8 cellular contexts compared by ENCODE assay signal in the genomic region with DNA sequence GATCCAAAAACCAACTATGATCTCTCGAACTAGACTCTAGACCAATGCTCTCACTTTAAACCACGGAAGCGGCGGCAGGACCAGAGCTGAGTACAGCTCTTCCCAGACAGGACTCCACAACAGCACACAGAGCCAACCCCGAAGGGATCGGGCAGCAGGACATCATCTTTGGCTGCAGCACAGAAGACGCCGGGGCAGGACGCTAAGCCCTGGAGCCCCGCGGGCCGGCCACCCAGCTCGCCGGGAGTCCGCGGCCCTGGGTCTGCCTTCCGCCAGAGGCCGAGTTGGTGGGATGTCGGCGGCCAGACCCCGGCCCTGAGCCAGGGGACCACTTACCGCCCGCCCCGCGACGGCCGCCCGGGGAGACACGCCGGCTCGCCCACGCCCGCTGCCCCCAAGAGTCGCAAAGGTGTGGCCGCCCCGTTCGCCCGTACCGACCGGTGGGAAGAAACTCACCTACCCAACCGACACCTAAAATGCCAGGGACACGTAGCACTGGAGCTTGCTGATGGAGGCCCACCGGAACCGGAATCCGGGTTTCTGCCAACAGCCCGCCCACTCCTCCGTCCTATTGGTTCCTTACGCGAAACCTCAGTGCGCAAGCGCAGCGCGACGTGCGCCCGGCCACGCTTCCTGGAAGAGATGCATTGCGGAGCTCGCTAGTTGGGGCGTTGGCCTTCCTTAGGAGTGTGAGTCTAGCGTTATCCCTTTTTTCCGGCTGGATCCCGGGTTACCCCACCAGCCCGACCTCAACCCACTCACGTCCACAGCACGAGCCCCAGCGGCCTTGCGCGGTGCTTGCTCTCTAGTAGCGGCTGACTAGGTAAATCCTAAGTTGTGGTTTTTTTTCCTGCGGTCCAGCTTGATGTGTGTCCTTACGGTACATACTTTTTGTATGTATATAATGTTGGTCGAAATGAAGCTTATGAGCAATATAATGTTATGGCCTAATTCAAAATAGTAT. TPM values are rescaled to one million over a fixed set of nuclear protein-coding genes. Genes with fewer than 3 reads are reported as not detected.
DNase-seq lines count a peak whose midpoint lies in the region; ATAC-seq and TF ChIP-seq lines count a peak whose summit lies in the region.

Gene SEC61G, minus strand, starts transcription at position 510 of the 964 bp plus-strand sequence. CDS start 1,623 bp downstream, outside the sequence.

- POLR2A ChIA-PET in CD8-positive, alpha-beta T cell (lab: Charles Lee) = interaction anchor here (0.5 to 2.2 kb wide), 5 partner anchors 14 to 1306 kb away, joined by 3 to 13 read pairs (median 5); partner anchors contain the start of gene LANCL2

- ATAC-seq in CD8-positive, alpha-beta T cell = peak; percentile 97
- ATAC-seq in GM19467 (IDR thresholded peaks at IDR 0.05; ENCODE audit: unreplicated experiment) (peak; percentile 97), lower lobe of right lung (peak; percentile 98 to 99)

- no peaks in the 10 kb centered on the region for H3K9me3 Mint-ChIP-seq in CD8-positive, alpha-beta T cell

- H3K4me3 ChIP-seq in CD8-positive, alpha-beta T cell (ENCODE audit: low read depth, low read length) = peak within 1 kb of the TSS; percentile 78
- H3K4me3 ChIP-seq in lower lobe of right lung = peak within 1 kb of the TSS; percentile 86

- peak; percentile 87 to 96 (median 93) for DNase-seq in CD8-positive, alpha-beta T cell
- DNase-seq in HS-27A (ENCODE audit: low read depth) = peak; percentile 84
- peak; percentile 66 for DNase-seq in NK-92 (lab: John Stamatoyannopoulos, UW; ENCODE audit: unreplicated experiment)
- peak; percentile 86 to 87 for DNase-seq in activated CD8-positive, alpha-beta memory T cell treated with anti-CD3 and anti-CD28 coated beads for 1 hour (ENCODE audit: extremely low read depth in 1 of 2, low read depth in 1 of 2)
- DNase-seq in effector CD4-positive, alpha-beta T cell = peak; percentile 92
- peak; percentile 97 for DNase-seq in lower lobe of right lung
- DNase-seq in stimulated activated CD4-positive, alpha-beta T cell treated with anti-CD3 and anti-CD28 coated beads, TNF-alpha, amount 100 ng/mL, for 24 hours (ENCODE audit: low read depth in 3 of 3) = peak; percentile 89 to 95 (median 94)

- peak within 1 kb of the TSS; percentile 100 for H3K4me3 Mint-ChIP-seq in CD8-positive, alpha-beta T cell

- H3K27ac ChIP-seq in CD8-positive, alpha-beta T cell (ENCODE audit: low read depth, low read length) = peak within 1 kb of the TSS; percentile 74
- peak within 1 kb of the TSS; percentile 93 for H3K27ac ChIP-seq in lower lobe of right lung

- no peak for TF ChIP-seq CTCF in CD8-positive, alpha-beta T cell (IDR thresholded peaks at IDR 0.05)
- no peak for TF ChIP-seq CTCF in lower lobe of right lung (IDR thresholded peaks at IDR 0.05)

- peaks cover 27% of the 10 kb centered on the region for H3K36me3 Mint-ChIP-seq in CD8-positive, alpha-beta T cell

- H3K4me1 ChIP-seq in CD8-positive, alpha-beta T cell (ENCODE audit: insufficient read depth, low read length) = peaks cover 21% of the 10 kb centered on the region
- H3K4me1 ChIP-seq in lower lobe of right lung = peaks cover 39% of the 10 kb centered on the region

- intact Hi-C loops in CD8-positive, alpha-beta T cell (cut with DNase I, micrococcal nuclease) = loop anchor here (1.0 to 5.0 kb wide), 4 partner anchors 606 to 1347 kb away; partner anchors contain the start of genes LANCL2 (in 2 of the 2), MRPS17 (in 2 of the 2) and CHCHD2 (in 1 of the 2)
- intact Hi-C loops in lower lobe of right lung (cut with DNase I) = no loop called here

- no peaks in the 10 kb centered on the region for H3K27me3 ChIP-seq in CD8-positive, alpha-beta T cell (ENCODE audit: insufficient read depth, low read length)
- no peaks in the 10 kb centered on the region for H3K27me3 ChIP-seq in lower lobe of right lung (ENCODE audit: low read depth)

- H3K27me3 Mint-ChIP-seq in CD8-positive, alpha-beta T cell (ENCODE audit: low read depth) = peaks cover 3% of the 10 kb centered on the region

- peaks cover 46% of the 10 kb centered on the region for H3K4me1 Mint-ChIP-seq in CD8-positive, alpha-beta T cell (ENCODE audit: low read depth)

- CTCF ChIA-PET in CD8-positive, alpha-beta T cell (lab: Charles Lee) = interaction anchor here (1.7 to 2.2 kb wide), 4 partner anchors 11 to 496 kb away, joined by 4 to 13 read pairs (median 6); no protein-coding TSS in a partner anchor

- H3K27ac Mint-ChIP-seq in CD8-positive, alpha-beta T cell = peak within 1 kb of the TSS; percentile 97

- peaks cover 4% of the 10 kb centered on the region for H3K36me3 ChIP-seq in CD8-positive, alpha-beta T cell (ENCODE audit: insufficient read depth, low read length)
- peaks cover 24% of the 10 kb centered on the region for H3K36me3 ChIP-seq in lower lobe of right lung

- H3K9me3 ChIP-seq in CD8-positive, alpha-beta T cell (ENCODE audit: low read length) = no peaks in the 10 kb centered on the region
- H3K9me3 ChIP-seq in lower lobe of right lung = no peaks in the 10 kb centered on the region

RNA-seq across cellular contexts. Expression of gene SEC61G, which starts in this region (rescaled TPM):
- 10 to 100 TPM; 50.5 to 58.0 TPM for total RNA-seq in CD8-positive, alpha-beta T cell
- total RNA-seq in lower lobe of right lung = 79.5 TPM

Comparison
In these comparisons a context has a peak if more than half of its experiments do, and no peak if none do; other contexts are left out.
1. Peak in every context shown above with its lines: DNase-seq, ATAC-seq, H3K4me3 ChIP-seq and H3K27ac ChIP-seq.